2 cellular contexts compared by ENCODE assay signal in genomic region chr7:38929460-38930171, GRCh38.
TF ChIP-seq lines count a peak whose summit lies in the region.

No MANE protein-coding gene starts in this region.

TF ChIP-seq in GM23338, 12 proteins besides CTCF, POLR2A, EP300 and RAD21 (continued from another document):
- TF ChIP-seq EZH2 (IDR thresholded peaks at IDR 0.05; ENCODE audit: low read depth, unreplicated experiment) (no peak), JUNB (IDR thresholded peaks at IDR 0.05; ENCODE audit: unreplicated experiment) (no peak)

TF ChIP-seq in endothelial cell of umbilical vein, 7 proteins besides CTCF, POLR2A, EP300 and RAD21 (continued from another document):
- TF ChIP-seq FOS (IDR thresholded peaks at IDR 0.05; ENCODE audit: borderline replicate concordance, insufficient read depth, low read length) (peak; percentile 23), MYC (IDR thresholded peaks at IDR 0.05; ENCODE audit: low read depth, low read length) (no peak), JUN (IDR thresholded peaks at IDR 0.05; ENCODE audit: borderline replicate concordance, insufficient read depth, insufficient read length, low read depth) (no peak), POLR2AphosphoS5 (IDR thresholded peaks at IDR 0.05; ENCODE audit: insufficient read depth, low read depth, low read length) (no peak), MAX (IDR thresholded peaks at IDR 0.05; ENCODE audit: insufficient read depth, insufficient read length) (no peak), EZH2 (IDR thresholded peaks at IDR 0.05; ENCODE audit: borderline replicate concordance, low read depth, low read length, severe bottlenecking) (no peak)
